In genomic region chr11:92295175-92296137, GRCh38 we compare ENCODE assay signal across 19 cellular contexts.
DNase-seq lines count a peak whose midpoint lies in the region; FAIRE-seq and TF ChIP-seq lines count a peak whose summit lies in the region.
"Had no signal": no experiment of that assay in that cellular context is flagged by ENCODE, and none has a peak within 500 bp of the region (broad histone marks: within the 10 kb centered on the region; RNA-seq: fewer than 3 reads in every experiment).

No MANE protein-coding gene starts in this region.

- no peaks in the 10 kb centered on the region for H3K9me2 ChIP-seq in GM23248 (ENCODE audit: insufficient read depth)

- peaks cover 4% of the 10 kb centered on the region for H3K27me3 Mint-ChIP-seq in activated naive CD4-positive, alpha-beta T cell treated with anti-CD3 and anti-CD28 coated beads for 36 hours (ENCODE audit: low read depth)
- H3K27me3 Mint-ChIP-seq: natural killer cell treated with Interleukin-12 subunit alpha and Interleukin-12 subunit beta and Interleukin-15 and Interleukin-18, amount 100 ng/mL, for 72 hours had no signal

- H3K27ac ChIP-seq in GM23248 (0 out of 2 replicates have a peak overlapping the region, but pooled peaks have one; percentile 21), SJSA1 (peak overlapping the region; percentile 73)
- H3K27ac ChIP-seq: coronary artery had no signal

- H3K36me3 ChIP-seq in GM23248 (ENCODE audit: low read depth): no peaks in the 10 kb centered on the region
- H3K36me3 ChIP-seq in SJSA1: no peaks in the 10 kb centered on the region

- no peaks in the 10 kb centered on the region for H3K9me3 Mint-ChIP-seq in activated naive CD4-positive, alpha-beta T cell treated with anti-CD3 and anti-CD28 coated beads for 36 hours
- H3K9me3 Mint-ChIP-seq: natural killer cell treated with Interleukin-12 subunit alpha and Interleukin-12 subunit beta and Interleukin-15 and Interleukin-18, amount 100 ng/mL, for 72 hours had no signal

- 68 to 70% methylated on average over 8 of the region's 8 CpGs for WGBS in GM23248 (ENCODE audit: low coverage in 1 of 2, low lambda C conversion rate in 2 of 2, missing lambda C conversion rate in 2 of 2), 2 experiments

- H3K4me1 Mint-ChIP-seq in activated naive CD4-positive, alpha-beta T cell treated with anti-CD3 and anti-CD28 coated beads for 36 hours (ENCODE audit: low read depth): no peaks in the 10 kb centered on the region

- H3K27ac Mint-ChIP-seq in activated naive CD4-positive, alpha-beta T cell treated with anti-CD3 and anti-CD28 coated beads for 36 hours: no peak overlapping the region
- H3K27ac Mint-ChIP-seq: natural killer cell treated with Interleukin-12 subunit alpha and Interleukin-12 subunit beta and Interleukin-15 and Interleukin-18, amount 100 ng/mL, for 72 hours had no signal

- DNase-seq in GM23248 (peak; percentile 69), SJSA1 (ENCODE audit: low read depth in 1 of 2, low spot score in 2 of 2) (peak in 1 of 2 experiments; percentile 21), fibroblast of peridontal ligament (ENCODE audit: extremely low read depth) (peak; percentile 37), skeletal muscle cell (ENCODE audit: low read depth) (peak; percentile 35), AG08395 (ENCODE audit: low spot score) (no peak), GM12892 (ENCODE audit: insufficient read length) (no peak), T-helper 2 cell (no peak)
- no peak for DNase-seq in activated naive CD4-positive, alpha-beta T cell treated with anti-CD3 and anti-CD28 coated beads for 36 hours
- DNase-seq: activated CD8-positive, alpha-beta memory T cell treated with anti-CD3 and anti-CD28 coated beads, Interleukin-2, amount 50 U/mL, for 48 hours; activated gamma-delta T cell treated with Interleukin-2 at 50 U/mL for 16 hours; aorta; COR-L47; GF-D8; NCI-H2029 treated with DMSO at 0.1 percent for 48 hours; NCI-H524 treated with DMSO at 0.1 percent for 48 hours; T1000 had no signal

- in situ Hi-C loops in GM23248 (cut with MboI): no loop called here

- peak overlapping the region; percentile 3 for H3K4me2 ChIP-seq in GM23248 (ENCODE audit: unreplicated experiment)

- no peak for FAIRE-seq in GM12892 (lab: Jason Lieb, UNC)
- FAIRE-seq: endothelial cell of umbilical vein had no signal

- no peak overlapping the region for H3K4me3 Mint-ChIP-seq in activated naive CD4-positive, alpha-beta T cell treated with anti-CD3 and anti-CD28 coated beads for 36 hours
- H3K4me3 Mint-ChIP-seq: natural killer cell treated with Interleukin-12 subunit alpha and Interleukin-12 subunit beta and Interleukin-15 and Interleukin-18, amount 100 ng/mL, for 72 hours had no signal

- peaks cover 14% of the 10 kb centered on the region; the same call in 1 of the 2 replicates for H3F3A ChIP-seq in GM23248 (ENCODE audit: insufficient read depth)

- H3K4me3 ChIP-seq in GM23248: no peak overlapping the region
- H3K4me3 ChIP-seq in SJSA1: no peak overlapping the region
- no peak overlapping the region for H3K4me3 ChIP-seq in skeletal muscle cell (ENCODE audit: low read depth, low read length)
- H3K4me3 ChIP-seq: coronary artery had no signal

- no peaks in the 10 kb centered on the region for H3K36me3 Mint-ChIP-seq in activated naive CD4-positive, alpha-beta T cell treated with anti-CD3 and anti-CD28 coated beads for 36 hours (ENCODE audit: low read depth)
- H3K36me3 Mint-ChIP-seq: natural killer cell treated with Interleukin-12 subunit alpha and Interleukin-12 subunit beta and Interleukin-15 and Interleukin-18, amount 100 ng/mL, for 72 hours had no signal

- no peak overlapping the region for H3K9ac ChIP-seq in GM23248

- H3K79me2 ChIP-seq in GM23248 (ENCODE audit: insufficient read depth): no peaks in the 10 kb centered on the region

- intact Hi-C loops in activated naive CD4-positive, alpha-beta T cell treated with anti-CD3 and anti-CD28 coated beads for 36 hours (cut with micrococcal nuclease): no loop called here

- no peak overlapping the region for H2AFZ ChIP-seq in GM23248

- CTCF ChIA-PET in activated naive CD4-positive, alpha-beta T cell treated with anti-CD3 and anti-CD28 coated beads for 36 hours (lab: Charles Lee): no interaction called here

- H4K20me1 ChIP-seq in GM23248 (ENCODE audit: insufficient read depth): no peaks in the 10 kb centered on the region

- H3K4me1 ChIP-seq in GM23248 (ENCODE audit: insufficient read depth): peaks cover 12% of the 10 kb centered on the region
- peaks cover 20% of the 10 kb centered on the region for H3K4me1 ChIP-seq in SJSA1 (replicated peaks)

- no peak for TF ChIP-seq POLR2A in GM12892 (IDR thresholded peaks at IDR 0.05; ENCODE audit: low read depth, low read length)

- H3K9me3 ChIP-seq in GM23248 (ENCODE audit: low read depth): no peaks in the 10 kb centered on the region
- no peaks in the 10 kb centered on the region for H3K9me3 ChIP-seq in SJSA1 (replicated peaks)

- H3K27me3 ChIP-seq in GM23248 (replicated peaks; ENCODE audit: insufficient read depth) (no peaks in the 10 kb centered on the region), SJSA1 (replicated peaks) (no peaks in the 10 kb centered on the region)

Comparison
In these comparisons a context has a peak if more than half of its experiments do, and no peak if none do; other contexts are left out.
1. DNase-seq: peak in GM23248 (single experiment), fibroblast of peridontal ligament (single experiment) and skeletal muscle cell (single experiment); none in AG08395 (single experiment), GM12892 (single experiment), T-helper 2 cell (0 of 5) and activated naive CD4-positive, alpha-beta T cell treated with anti-CD3 and anti-CD28 coated beads for 36 hours (single experiment).